ENCODE assay signal across 8 cellular contexts in genomic region chr4:30716158-30716557, GRCh38. TPM values are rescaled to one million over a fixed set of nuclear protein-coding genes. Genes with fewer than 3 reads are reported as not detected.
DNase-seq lines count a peak whose midpoint lies in the region; ATAC-seq and TF ChIP-seq lines count a peak whose summit lies in the region.

No MANE protein-coding gene starts in this region.

- peaks cover 5% of the 10 kb centered on the region for H3K9me3 Mint-ChIP-seq in activated T-helper 17 cell treated with anti-CD3 and anti-CD28 coated beads, Interleukin-2, amount 50 U/mL, for 72 hours
- H3K9me3 Mint-ChIP-seq in type B pancreatic cell = no peaks in the 10 kb centered on the region

- BruUV-seq in IMR-90 (replicated peaks; lab: Mats Ljungman, UMichigan) = no TSS peak

- WGBS in IMR-90 (ENCODE audit: extremely low coverage in 2 of 2, insufficient read length in 1 of 2), 2 experiments = no CpG with 5 or more reads among the region's 6 CpGs

- H3K9me3 ChIP-seq in IMR-90 (ENCODE audit: control insufficient read depth, insufficient read depth, low read length) (no peaks in the 10 kb centered on the region), mucosa of descending colon (no peaks in the 10 kb centered on the region)

- peak overlapping the region; percentile 95; the same call in 1 of the 2 replicates for H3K4me2 ChIP-seq in IMR-90 (ENCODE audit: low read depth, low read length)

- dilution Hi-C loops in IMR-90 (cut with HindIII; ENCODE audit: low sequenced_read_pairs, unreplicated experiment) = no loop called here

- no peak for TF ChIP-seq POLR2A in IMR-90 (IDR thresholded peaks at IDR 0.05; ENCODE audit: low read depth, low read length)

- no peak overlapping the region for H3K9ac ChIP-seq in IMR-90 (ENCODE audit: low read depth, low read length)

- no peaks in the 10 kb centered on the region for H3K27me3 ChIP-seq in IMR-90 (ENCODE audit: control insufficient read depth, insufficient read depth, low read length)

- H3K79me1 ChIP-seq in IMR-90 (ENCODE audit: low read depth in 1 of 2, low read length in 2 of 2) = no peaks in the 10 kb centered on the region

- peaks cover 7% of the 10 kb centered on the region for H3K36me3 Mint-ChIP-seq in activated T-helper 17 cell treated with anti-CD3 and anti-CD28 coated beads, Interleukin-2, amount 50 U/mL, for 72 hours (ENCODE audit: low read depth)
- H3K36me3 Mint-ChIP-seq in type B pancreatic cell = peaks cover 3% of the 10 kb centered on the region

- intact Hi-C loops in IMR-90 (cut with micrococcal nuclease) (loop anchor here (1.0 to 10.0 kb wide), 5 partner anchors 326 to 1221 kb away; no protein-coding TSS in a partner anchor), mucosa of descending colon (cut with DNase I, micrococcal nuclease) (loop anchor here in 1 of 2 donors (10.0 kb wide), 1 partner anchor 959 kb away; no protein-coding TSS in a partner anchor)

- H4K5ac ChIP-seq in IMR-90 (ENCODE audit: low read depth, low read length) = no peak overlapping the region

- H3K36me3 ChIP-seq in IMR-90 (ENCODE audit: control insufficient read depth, insufficient read depth, low read length) (no peaks in the 10 kb centered on the region), mucosa of descending colon (ENCODE audit: low read depth) (no peaks in the 10 kb centered on the region)

- in situ Hi-C loops in IMR-90 (cut with MboI; ENCODE audit: low sequenced_read_pairs) = loop anchor here (5.0 kb wide), 1 partner anchor 956 kb away; no protein-coding TSS in a partner anchor

- peaks cover 2% of the 10 kb centered on the region; the same call in 1 of the 2 replicates for H3K4me1 ChIP-seq in IMR-90 (ENCODE audit: control insufficient read depth, insufficient read depth, low read length)
- H3K4me1 ChIP-seq in mucosa of descending colon (ENCODE audit: low read depth) = peaks cover 34% of the 10 kb centered on the region

- H2BK15ac ChIP-seq in IMR-90 (ENCODE audit: low read depth, low read length) = no peak overlapping the region

- H2AFZ ChIP-seq in IMR-90 (replicated peaks; ENCODE audit: low read length, poor library complexity) = no peak overlapping the region

- no peak overlapping the region for H2AK5ac ChIP-seq in IMR-90 (ENCODE audit: low read depth, low read length)

- peaks cover 4% of the 10 kb centered on the region for H3K4me1 Mint-ChIP-seq in activated T-helper 17 cell treated with anti-CD3 and anti-CD28 coated beads, Interleukin-2, amount 50 U/mL, for 72 hours
- peaks cover 19% of the 10 kb centered on the region for H3K4me1 Mint-ChIP-seq in type B pancreatic cell (ENCODE audit: unreplicated experiment)

- no peaks in the 10 kb centered on the region for H3K9me1 ChIP-seq in IMR-90 (ENCODE audit: insufficient read depth, low read length)

- POLR2A ChIA-PET in IMR-90 (lab: Charles Lee; ENCODE audit: unreplicated experiment) = interaction anchor here (0.7 kb wide), 1 partner anchor 41 kb away, joined by 3 read pairs; no protein-coding TSS in a partner anchor

- peak; percentile 78 for TF ChIP-seq RAD21 in IMR-90 (IDR thresholded peaks at IDR 0.05; ENCODE audit: low read length)

- ATAC-seq in IMR-90 (ENCODE audit: low read depth) (no peak), HG02840 (IDR thresholded peaks at IDR 0.05; ENCODE audit: low FRiP score, unreplicated experiment) (no peak), mucosa of descending colon (no peak)
- no peak for ATAC-seq in activated T-helper 17 cell treated with anti-CD3 and anti-CD28 coated beads, Interleukin-2, amount 50 U/mL, for 72 hours (replicated peaks)

- no peak overlapping the region for H3K56ac ChIP-seq in IMR-90 (ENCODE audit: extremely low read depth, insufficient read depth, low read length)

- H4K20me1 ChIP-seq in IMR-90 (ENCODE audit: insufficient read depth, low read length) = peaks cover 5% of the 10 kb centered on the region; the same call in 1 of the 2 replicates

- H3K18ac ChIP-seq in IMR-90 (ENCODE audit: low read depth, low read length) = no peak overlapping the region

- TF ChIP-seq CTCF in IMR-90 (conservative IDR thresholded peaks at IDR 0.05; ENCODE audit: low read depth, low read length) (peak; percentile 68), type B pancreatic cell (conservative IDR thresholded peaks at IDR 0.05) (peak; percentile 65), mucosa of descending colon (IDR thresholded peaks at IDR 0.05) (no peak)

- CTCF ChIA-PET in IMR-90 (lab: Yijun Ruan, JAX) = interaction anchor here (0.6 kb wide), 1 partner anchor 241 kb away, joined by 3 read pairs; no protein-coding TSS in a partner anchor

- no peak overlapping the region for H3K14ac ChIP-seq in IMR-90 (replicated peaks; ENCODE audit: low read depth, low read length)

- H2BK5ac ChIP-seq in IMR-90 (ENCODE audit: low read depth, low read length, poor library complexity, severe bottlenecking) = no peak overlapping the region

- peak overlapping the region; percentile 61 for H3K4me3 Mint-ChIP-seq in activated T-helper 17 cell treated with anti-CD3 and anti-CD28 coated beads, Interleukin-2, amount 50 U/mL, for 72 hours
- H3K4me3 Mint-ChIP-seq in type B pancreatic cell = peak overlapping the region; percentile 94

- H2AK9ac ChIP-seq in IMR-90 (replicated peaks; ENCODE audit: low read depth, low read length, poor library complexity) = no peak overlapping the region

- no peak overlapping the region for H4K8ac ChIP-seq in IMR-90 (ENCODE audit: low read depth in 2 of 2, low read length in 2 of 2)

- peaks cover 36% of the 10 kb centered on the region for H3K27me3 Mint-ChIP-seq in activated T-helper 17 cell treated with anti-CD3 and anti-CD28 coated beads, Interleukin-2, amount 50 U/mL, for 72 hours
- H3K27me3 Mint-ChIP-seq in type B pancreatic cell = no peaks in the 10 kb centered on the region

- H2BK120ac ChIP-seq in IMR-90 (ENCODE audit: low read depth, low read length) = no peak overlapping the region

- H3K27ac Mint-ChIP-seq in activated T-helper 17 cell treated with anti-CD3 and anti-CD28 coated beads, Interleukin-2, amount 50 U/mL, for 72 hours = no peak overlapping the region
- H3K27ac Mint-ChIP-seq in type B pancreatic cell = peak overlapping the region; percentile 91

- H3K4me3 ChIP-seq in IMR-90 (ENCODE audit: insufficient read depth, low read depth, low read length) (peak overlapping the region; percentile 20; the same call in 1 of the 2 replicates), mucosa of descending colon (no peak overlapping the region)

- H3K4ac ChIP-seq in IMR-90 (ENCODE audit: low read depth, low read length) = no peak overlapping the region

- no peak overlapping the region for H3K27ac ChIP-seq in IMR-90 (ENCODE audit: insufficient read depth, low read length)

- DNase-seq in EH (ENCODE audit: low read depth) (peak; percentile 34), IMR-90 (peak; percentile 53), inferior parietal cortex (ENCODE audit: extremely low spot score) (peak; percentile 63), type B pancreatic cell (ENCODE audit: extremely low spot score, unreplicated experiment) (no peak), mucosa of descending colon (no peak)
- DNase-seq in NK-92 treated with Interleukin-12 subunit alpha and Interleukin-12 subunit beta, amount 100 ng/mL, for 24 hours (lab: John Stamatoyannopoulos, UW) = no peak

- H2BK20ac ChIP-seq in IMR-90 (ENCODE audit: low read depth, low read length) = no peak overlapping the region

- H4K91ac ChIP-seq in IMR-90 (ENCODE audit: insufficient read depth, low read depth, low read length) = no peak overlapping the region

- H3K23ac ChIP-seq in IMR-90 (ENCODE audit: low read depth, low read length) = no peak overlapping the region

TF ChIP-seq in IMR-90, 13 proteins besides CTCF, POLR2A, EP300 and RAD21:
- no peak for TF ChIP-seq FOS (IDR thresholded peaks at IDR 0.05; ENCODE audit: low read depth, low read length)
- no peak for TF ChIP-seq RFX5 (IDR thresholded peaks at IDR 0.05; ENCODE audit: low read depth, low read length)
- no peak for TF ChIP-seq BHLHE40 (IDR thresholded peaks at IDR 0.05; ENCODE audit: low read depth, low read length)
- TF ChIP-seq SMC3 (IDR thresholded peaks at IDR 0.05; ENCODE audit: low read depth, low read length) = peak; percentile 51

RNA-seq across cellular contexts. Expression of gene PCDH7, which starts 4.0 kb away (rescaled TPM):
- total RNA-seq in IMR-90 (2012; rRNA removed) = 42.8 and 44.1 TPM in 2 replicates
- 26.5 and 27.8 TPM in 2 replicates for polyA plus RNA-seq in IMR-90 (2012; rRNA removed)
- polyA plus RNA-seq in IMR-90 (2012; cell fraction: cytosol; rRNA removed) = 11.3 and 18.3 TPM in 2 replicates
- polyA plus RNA-seq in IMR-90 (2012; cell fraction: nucleus; rRNA removed; ENCODE audit: low replicate concordance) = 12.4 and 13.8 TPM in 2 replicates
- not detected for total RNA-seq in activated T-helper 17 cell treated with anti-CD3 and anti-CD28 coated beads, Interleukin-2, amount 50 U/mL, for 72 hours
- 93.8 and 95.9 TPM in 2 replicates for total RNA-seq in type B pancreatic cell (ENCODE audit: low replicate concordance)
- total RNA-seq in mucosa of descending colon = 100 to 1,000 TPM in 1 of 3 donors, 10 to 100 TPM in 1, 1 to 10 TPM in 1; 4.5 to 104 (median 10.6) TPM

Comparison
In these comparisons a context has a peak if more than half of its experiments do, and no peak if none do; other contexts are left out.
1. DNase-seq: peak in EH (single experiment), IMR-90 (single experiment) and inferior parietal cortex (single experiment); none in type B pancreatic cell (single experiment), mucosa of descending colon (0 of 3) and NK-92 treated with Interleukin-12 subunit alpha and Interleukin-12 subunit beta, amount 100 ng/mL, for 24 hours (single experiment).
2. RNA of gene PCDH7, which starts 4.0 kb away (total RNA-seq): 93.8 to 95.9 TPM in type B pancreatic cell, 42.8 to 44.1 TPM in IMR-90 and 4.5 to 104 TPM in mucosa of descending colon; not detected in activated T-helper 17 cell treated with anti-CD3 and anti-CD28 coated beads, Interleukin-2, amount 50 U/mL, for 72 hours; every median in the first group is over 4 times any median in the second.